Comparison of ENCODE assay signal across 22 cellular contexts in genomic region chr6:6033858-6034257, GRCh38. TPM values are rescaled to one million over a fixed set of nuclear protein-coding genes. Genes with fewer than 3 reads are reported as not detected.
"Had no signal": no experiment of that assay in that cellular context is flagged by ENCODE, and none has a peak within 500 bp of the region (broad histone marks: within the 10 kb centered on the region; RNA-seq: fewer than 3 reads in every experiment).

No MANE protein-coding gene starts in this region.

- H3K27me3 ChIP-seq: SJSA1 had no signal

- H3K4me1 ChIP-seq: SJSA1 had no signal

- DNase-seq: KBM-7, MV-4-11, NCI-H1048, NCI-H1105, NCI-H1417, NCI-H1436 treated with DMSO at 0.1 percent for 48 hours, NCI-H1694, NCI-H187 treated with DMSO at 0.1 percent for 48 hours, NCI-H2107, NCI-H2227 treated with DMSO at 0.1 percent for 48 hours, NCI-H446, NCI-H510A, NCI-H524 treated with DMSO at 0.1 percent for 48 hours, NCI-H69, NCI-H82, Right ventricle myocardium superior, RPMI8226, SIG-M5 had no signal

- H3K27ac ChIP-seq: HL-60, SJSA1, SK-N-MC had no signal

- H3K36me3 ChIP-seq: SJSA1 had no signal

- H3K4me3 ChIP-seq: SJSA1, SK-N-MC had no signal

- H3K9me3 ChIP-seq: SJSA1 had no signal

RNA-seq across cellular contexts. Expression of gene NRN1, which starts 27.1 kb away (rescaled TPM):
- total RNA-seq: MCF 10A had no signal
